ENCODE assay signal across 3 cellular contexts in genomic region chr10:80273523-80274170, GRCh38.
TF ChIP-seq lines count a peak whose summit lies in the region.

No MANE protein-coding gene starts in this region.

TF ChIP-seq in A549, 52 proteins besides CTCF, POLR2A, EP300 and RAD21:
- TF ChIP-seq USF2 (IDR thresholded peaks at IDR 0.05) (no peak), HOXB13 (CRISPR knock-in tag; IDR thresholded peaks at IDR 0.05; ENCODE audit: low read depth) (no peak), GATA3 (IDR thresholded peaks at IDR 0.05; ENCODE audit: borderline replicate concordance) (no peak), EHF (CRISPR knock-in tag; IDR thresholded peaks at IDR 0.05) (no peak), HMGXB4 (CRISPR knock-in tag; IDR thresholded peaks at IDR 0.05; ENCODE audit: borderline replicate concordance) (no peak), HES2 (IDR thresholded peaks at IDR 0.05) (no peak), ELK1 (IDR thresholded peaks at IDR 0.05; ENCODE audit: low read depth, low read length) (no peak), HEYL (CRISPR knock-in tag; IDR thresholded peaks at IDR 0.05) (no peak), CHD4 (IDR thresholded peaks at IDR 0.05; ENCODE audit: borderline replicate concordance) (no peak), CBX8 (IDR thresholded peaks at IDR 0.05) (no peak), CBX2 (IDR thresholded peaks at IDR 0.05; ENCODE audit: borderline replicate concordance, low read depth) (no peak), HOXB5 (CRISPR knock-in tag; IDR thresholded peaks at IDR 0.05) (no peak)

TF ChIP-seq in K562, 482 proteins besides CTCF, POLR2A, EP300 and RAD21:
- TF ChIP-seq EHMT2 (IDR thresholded peaks at IDR 0.05) = no peak
- no peak for TF ChIP-seq ZNF764 (CRISPR knock-in tag; IDR thresholded peaks at IDR 0.05; ENCODE audit: low read depth)
- no peak for TF ChIP-seq CBX8 (IDR thresholded peaks at IDR 0.05; ENCODE audit: borderline replicate concordance, extremely low read depth, low read depth, low read length, poor library complexity, severe bottlenecking)
- no peak for TF ChIP-seq HES1 (IDR thresholded peaks at IDR 0.05; ENCODE audit: low read depth)
- no peak for TF ChIP-seq KHSRP (IDR thresholded peaks at IDR 0.05)

TF ChIP-seq in HepG2, 621 proteins besides CTCF, POLR2A, EP300 and RAD21:
- peak; percentile 21; the same call in 1 of the 2 replicates for TF ChIP-seq ZNF687 (CRISPR knock-in tag; IDR thresholded peaks at IDR 0.05)
- no peak for TF ChIP-seq POGK (CRISPR knock-in tag; conservative IDR thresholded peaks at IDR 0.05)
- no peak for TF ChIP-seq ZNF660 (CRISPR knock-in tag; IDR thresholded peaks at IDR 0.05; ENCODE audit: borderline replicate concordance, low read depth)
